1 cellular context compared by ENCODE assay signal in the genomic region with DNA sequence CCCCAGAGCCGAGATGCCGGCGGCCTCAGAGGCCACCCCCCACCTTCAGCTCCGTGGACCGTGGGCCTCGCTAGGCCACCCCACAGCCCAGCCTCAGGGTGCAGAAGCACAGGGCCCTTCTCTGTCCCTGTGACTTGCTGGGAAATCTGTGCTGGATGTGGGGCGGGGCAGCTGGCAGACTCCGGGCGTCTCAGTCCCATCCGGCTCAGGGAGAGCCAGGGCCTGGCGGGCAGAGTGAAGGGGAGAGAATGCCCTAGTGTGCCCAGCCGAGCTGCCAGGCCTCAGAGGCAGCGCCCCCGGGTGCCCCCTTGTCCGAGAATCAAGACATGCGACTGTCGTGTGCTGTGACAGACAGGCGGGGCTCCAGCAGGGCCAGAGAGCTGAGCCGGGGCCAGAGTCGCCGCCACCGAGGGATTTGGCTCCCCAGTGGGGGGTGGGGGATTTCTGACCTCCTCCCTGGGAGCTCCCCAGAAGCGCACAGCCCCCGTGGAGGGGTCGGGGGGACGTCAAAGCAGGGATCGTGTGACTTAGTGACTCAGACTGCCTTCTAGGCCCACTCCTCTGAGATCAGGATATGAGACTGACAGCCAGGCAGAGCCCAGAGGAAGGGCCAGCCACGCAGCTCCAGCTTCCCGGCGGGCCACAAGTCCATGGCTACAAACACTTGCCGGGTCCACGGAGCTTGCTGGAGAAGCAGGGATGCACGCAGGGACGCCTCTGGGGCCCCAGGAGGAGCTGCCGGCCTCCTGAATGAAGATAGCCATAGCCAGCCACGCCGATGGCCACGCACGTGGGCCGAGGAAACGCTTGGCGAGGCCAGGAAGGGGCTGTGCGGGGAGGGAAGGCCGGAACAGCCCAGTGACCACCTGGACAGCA.
TF ChIP-seq lines count a peak whose summit lies in the region.

No MANE protein-coding gene starts in this region.

TF ChIP-seq in WTC11, 78 proteins besides CTCF, POLR2A, EP300 and RAD21 (continued from another document):
- TF ChIP-seq, protein P1, sequence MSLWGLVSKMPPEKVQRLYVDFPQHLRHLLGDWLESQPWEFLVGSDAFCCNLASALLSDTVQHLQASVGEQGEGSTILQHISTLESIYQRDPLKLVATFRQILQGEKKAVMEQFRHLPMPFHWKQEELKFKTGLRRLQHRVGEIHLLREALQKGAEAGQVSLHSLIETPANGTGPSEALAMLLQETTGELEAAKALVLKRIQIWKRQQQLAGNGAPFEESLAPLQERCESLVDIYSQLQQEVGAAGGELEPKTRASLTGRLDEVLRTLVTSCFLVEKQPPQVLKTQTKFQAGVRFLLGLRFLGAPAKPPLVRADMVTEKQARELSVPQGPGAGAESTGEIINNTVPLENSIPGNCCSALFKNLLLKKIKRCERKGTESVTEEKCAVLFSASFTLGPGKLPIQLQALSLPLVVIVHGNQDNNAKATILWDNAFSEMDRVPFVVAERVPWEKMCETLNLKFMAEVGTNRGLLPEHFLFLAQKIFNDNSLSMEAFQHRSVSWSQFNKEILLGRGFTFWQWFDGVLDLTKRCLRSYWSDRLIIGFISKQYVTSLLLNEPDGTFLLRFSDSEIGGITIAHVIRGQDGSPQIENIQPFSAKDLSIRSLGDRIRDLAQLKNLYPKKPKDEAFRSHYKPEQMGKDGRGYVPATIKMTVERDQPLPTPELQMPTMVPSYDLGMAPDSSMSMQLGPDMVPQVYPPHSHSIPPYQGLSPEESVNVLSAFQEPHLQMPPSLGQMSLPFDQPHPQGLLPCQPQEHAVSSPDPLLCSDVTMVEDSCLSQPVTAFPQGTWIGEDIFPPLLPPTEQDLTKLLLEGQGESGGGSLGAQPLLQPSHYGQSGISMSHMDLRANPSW (CRISPR knock-in tag; conservative IDR thresholded peaks at IDR 0.05; ENCODE audit: low read depth) = no peak
- TF ChIP-seq, protein P2, sequence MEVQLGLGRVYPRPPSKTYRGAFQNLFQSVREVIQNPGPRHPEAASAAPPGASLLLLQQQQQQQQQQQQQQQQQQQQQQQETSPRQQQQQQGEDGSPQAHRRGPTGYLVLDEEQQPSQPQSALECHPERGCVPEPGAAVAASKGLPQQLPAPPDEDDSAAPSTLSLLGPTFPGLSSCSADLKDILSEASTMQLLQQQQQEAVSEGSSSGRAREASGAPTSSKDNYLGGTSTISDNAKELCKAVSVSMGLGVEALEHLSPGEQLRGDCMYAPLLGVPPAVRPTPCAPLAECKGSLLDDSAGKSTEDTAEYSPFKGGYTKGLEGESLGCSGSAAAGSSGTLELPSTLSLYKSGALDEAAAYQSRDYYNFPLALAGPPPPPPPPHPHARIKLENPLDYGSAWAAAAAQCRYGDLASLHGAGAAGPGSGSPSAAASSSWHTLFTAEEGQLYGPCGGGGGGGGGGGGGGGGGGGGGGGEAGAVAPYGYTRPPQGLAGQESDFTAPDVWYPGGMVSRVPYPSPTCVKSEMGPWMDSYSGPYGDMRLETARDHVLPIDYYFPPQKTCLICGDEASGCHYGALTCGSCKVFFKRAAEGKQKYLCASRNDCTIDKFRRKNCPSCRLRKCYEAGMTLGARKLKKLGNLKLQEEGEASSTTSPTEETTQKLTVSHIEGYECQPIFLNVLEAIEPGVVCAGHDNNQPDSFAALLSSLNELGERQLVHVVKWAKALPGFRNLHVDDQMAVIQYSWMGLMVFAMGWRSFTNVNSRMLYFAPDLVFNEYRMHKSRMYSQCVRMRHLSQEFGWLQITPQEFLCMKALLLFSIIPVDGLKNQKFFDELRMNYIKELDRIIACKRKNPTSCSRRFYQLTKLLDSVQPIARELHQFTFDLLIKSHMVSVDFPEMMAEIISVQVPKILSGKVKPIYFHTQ (CRISPR knock-in tag; IDR thresholded peaks at IDR 0.05) = no peak
- TF ChIP-seq OVOL2 (CRISPR knock-in tag; IDR thresholded peaks at IDR 0.05; ENCODE audit: borderline replicate concordance) (no peak), JAZF1 (CRISPR knock-in tag; IDR thresholded peaks at IDR 0.05) (no peak), GTF2I (CRISPR knock-in tag; conservative IDR thresholded peaks at IDR 0.05) (no peak), ZNF416 (CRISPR knock-in tag; IDR thresholded peaks at IDR 0.05) (no peak), ESRRA (CRISPR knock-in tag; IDR thresholded peaks at IDR 0.05; ENCODE audit: borderline replicate concordance) (no peak), FOXP1 (CRISPR knock-in tag; IDR thresholded peaks at IDR 0.05; ENCODE audit: borderline replicate concordance) (no peak), KAT7 (CRISPR knock-in tag; IDR thresholded peaks at IDR 0.05; ENCODE audit: borderline replicate concordance) (no peak), SOX15 (CRISPR knock-in tag; IDR thresholded peaks at IDR 0.05) (no peak)
- TF ChIP-seq, protein P3, sequence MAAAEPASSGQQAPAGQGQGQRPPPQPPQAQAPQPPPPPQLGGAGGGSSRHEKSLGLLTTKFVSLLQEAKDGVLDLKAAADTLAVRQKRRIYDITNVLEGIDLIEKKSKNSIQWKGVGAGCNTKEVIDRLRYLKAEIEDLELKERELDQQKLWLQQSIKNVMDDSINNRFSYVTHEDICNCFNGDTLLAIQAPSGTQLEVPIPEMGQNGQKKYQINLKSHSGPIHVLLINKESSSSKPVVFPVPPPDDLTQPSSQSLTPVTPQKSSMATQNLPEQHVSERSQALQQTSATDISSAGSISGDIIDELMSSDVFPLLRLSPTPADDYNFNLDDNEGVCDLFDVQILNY (CRISPR knock-in tag; IDR thresholded peaks at IDR 0.05) = no peak
TF ChIP-seq in WTC11: peak in this region for 0.
